In the genomic region with DNA sequence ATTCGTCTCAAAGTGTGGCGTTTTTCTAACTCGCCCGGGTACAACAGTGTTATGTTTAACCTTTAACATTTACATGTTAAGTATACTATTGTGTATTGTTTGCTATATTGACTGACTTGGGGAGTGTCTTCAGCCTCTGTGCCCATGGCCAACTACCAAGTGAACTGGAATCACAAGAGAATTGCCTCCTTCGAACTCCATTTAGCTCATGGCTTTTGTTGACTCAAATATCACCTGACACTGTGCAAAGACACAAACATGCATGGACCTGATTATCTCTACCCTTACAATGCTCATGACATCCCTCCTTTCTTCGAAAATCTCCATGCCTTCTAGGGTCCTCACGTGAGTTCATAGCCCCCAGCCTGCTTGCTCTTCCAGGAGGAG, we compare ENCODE assay signal across 8 cellular contexts. TPM values are rescaled to one million over a fixed set of nuclear protein-coding genes. Genes with fewer than 3 reads are reported as not detected.
A peak's percentile ranks its signal among the peaks of the same experiment; 100 is the strongest.
DNase-seq lines count a peak whose midpoint lies in the region; ATAC-seq and TF ChIP-seq lines count a peak whose summit lies in the region.

No MANE protein-coding gene starts in this region.

- peak overlapping the region; percentile 84 for H2AFZ ChIP-seq in DND-41 (ENCODE audit: low read depth, low read length)
- peak overlapping the region; percentile 84 for H2AFZ ChIP-seq in neuronal stem cell (ENCODE audit: low read length)

- no peak overlapping the region for H2BK5ac ChIP-seq in neuronal stem cell (ENCODE audit: low read length)

- ATAC-seq in DND-41 (ENCODE audit: insufficient read depth, low read depth), result no peak
- ATAC-seq in GM19452 (IDR thresholded peaks at IDR 0.05; ENCODE audit: unreplicated experiment), result no peak

- H2BK12ac ChIP-seq in neuronal stem cell (ENCODE audit: low read length), result no peak overlapping the region

- DNase-seq in DND-41 (no peak), NCI-H748 (lab: John Stamatoyannopoulos, UW; ENCODE audit: unreplicated experiment) (peak; percentile 73), epithelial cell of proximal tubule (ENCODE audit: low read depth) (no peak), neuronal stem cell (ENCODE audit: low spot score) (no peak), DMS79 (lab: John Stamatoyannopoulos, UW) (no peak), ecto neural progenitor cell (ENCODE audit: low spot score) (no peak)
- no peak for DNase-seq in effector CD8-positive, alpha-beta T cell (lab: John Stamatoyannopoulos, UW)

- H3K9ac ChIP-seq in DND-41 (ENCODE audit: low read depth, low read length), result peak overlapping the region; percentile 76
- H3K9ac ChIP-seq in neuronal stem cell (ENCODE audit: low read depth, low read length, poor library complexity), result peak overlapping the region; percentile 94

- H3K27ac ChIP-seq in DND-41 (ENCODE audit: low read length), result peak overlapping the region; percentile 75
- H3K27ac ChIP-seq in neuronal stem cell (replicated peaks; ENCODE audit: low read length), result peak overlapping the region; percentile 76

- H3K18ac ChIP-seq in neuronal stem cell (ENCODE audit: low read length), result no peak overlapping the region

- no peaks in the 10 kb centered on the region for H3K27me3 ChIP-seq in DND-41 (ENCODE audit: insufficient read depth, low read length, poor library complexity)
- no peaks in the 10 kb centered on the region for H3K27me3 ChIP-seq in neuronal stem cell (ENCODE audit: control insufficient read depth in 3 of 3, insufficient read depth in 3 of 3, low read depth in 1 of 3, low read length in 3 of 3)

- H3K4me2 ChIP-seq in DND-41 (ENCODE audit: insufficient read depth, low read length) (peak overlapping the region; percentile 90), neuronal stem cell (ENCODE audit: insufficient read depth, low read length, poor library complexity, severe bottlenecking) (peak overlapping the region; percentile 66)

- no peak overlapping the region for H4K8ac ChIP-seq in neuronal stem cell (ENCODE audit: low read depth, low read length)

- H3K79me1 ChIP-seq in neuronal stem cell (ENCODE audit: low read depth, low read length), result no peaks in the 10 kb centered on the region

- H3K4me3 ChIP-seq in DND-41 (ENCODE audit: low read depth in 1 of 2, low read length in 2 of 2), result peak overlapping the region; percentile 64 to 73; a peak in 3 of 4 replicates
- peak overlapping the region; percentile 73 for H3K4me3 ChIP-seq in epithelial cell of proximal tubule (ENCODE audit: low read depth, low read length)
- peak overlapping the region; percentile 65 to 90 for H3K4me3 ChIP-seq in neuronal stem cell (ENCODE audit: low read length in 2 of 2)

- H3K4me1 ChIP-seq in DND-41 (ENCODE audit: insufficient read depth, low read length) (peaks cover 40% of the 10 kb centered on the region), neuronal stem cell (ENCODE audit: control insufficient read depth in 2 of 2, insufficient read depth in 1 of 2, low read depth in 1 of 2, low read length in 2 of 2) (peaks cover 1 to 3% of the 10 kb centered on the region in 2 donors)

- H2BK120ac ChIP-seq in neuronal stem cell (ENCODE audit: low read depth, low read length), result no peak overlapping the region

- no peak overlapping the region for H2AK5ac ChIP-seq in neuronal stem cell (ENCODE audit: low read depth, low read length)

- no CpG with 5 or more reads among the region's 7 CpGs for WGBS in neuronal stem cell (ENCODE audit: extremely low coverage in 2 of 2, insufficient read length in 2 of 2, insufficient replicate concordance in 1 of 2), 2 donors

- TF ChIP-seq CTCF in DND-41 (IDR thresholded peaks at IDR 0.05; ENCODE audit: borderline replicate concordance, extremely low read depth, low read length, poor library complexity, severe bottlenecking) (no peak), epithelial cell of proximal tubule (conservative IDR thresholded peaks at IDR 0.05; ENCODE audit: low read depth, low read length) (no peak)

- H4K20me1 ChIP-seq in DND-41 (ENCODE audit: insufficient read depth, low read length), result peaks cover 7% of the 10 kb centered on the region; the same call in 1 of the 2 replicates

- peaks cover 32% of the 10 kb centered on the region for H3K36me3 ChIP-seq in DND-41 (ENCODE audit: insufficient read depth, low read length)
- H3K36me3 ChIP-seq in neuronal stem cell (replicated peaks in 1 of 2; ENCODE audit: control insufficient read depth in 2 of 2, insufficient read depth in 2 of 2, low read length in 2 of 2), result peaks cover 6 to 41% of the 10 kb centered on the region in 2 donors

- H3K79me2 ChIP-seq in DND-41 (ENCODE audit: insufficient read depth, low read length), result peaks cover 57% of the 10 kb centered on the region

- no peak overlapping the region for H2BK15ac ChIP-seq in neuronal stem cell (ENCODE audit: low read length)

- no peak overlapping the region for H3K4ac ChIP-seq in neuronal stem cell (ENCODE audit: low read length)

- no peak overlapping the region for H4K91ac ChIP-seq in neuronal stem cell (ENCODE audit: low read depth, low read length, poor library complexity)

- no peak overlapping the region for H3K23ac ChIP-seq in neuronal stem cell (ENCODE audit: low read depth, low read length, poor library complexity)

- no peaks in the 10 kb centered on the region for H3K9me3 ChIP-seq in DND-41 (ENCODE audit: insufficient read depth, low read length, severe bottlenecking)
- peaks cover 0 to 44% of the 10 kb centered on the region in 2 donors for H3K9me3 ChIP-seq in neuronal stem cell (replicated peaks in 1 of 2; ENCODE audit: control insufficient read depth in 2 of 2, insufficient read depth in 1 of 2, low read depth in 1 of 2, low read length in 2 of 2)

- H3K14ac ChIP-seq in neuronal stem cell (ENCODE audit: low read length), result no peak overlapping the region

RNA-seq across cellular contexts. Expression of a gene that starts 0.7 kb away (rescaled TPM):
- total RNA-seq in epithelial cell of proximal tubule, result 9.3 and 16.9 TPM in 2 replicates
- polyA plus RNA-seq in neuronal stem cell (2013, experiment 1 of 2), result 23.9 TPM
- 23.0 TPM for polyA plus RNA-seq in neuronal stem cell (2013, experiment 2 of 2)

RNA-seq across cellular contexts. Expression of a gene that starts 28.3 kb away (rescaled TPM):
- total RNA-seq in epithelial cell of proximal tubule, result 4.4 and 6.3 TPM in 2 replicates
- polyA plus RNA-seq in neuronal stem cell (2013, experiment 1 of 2), result 6.8 TPM
- 7.6 TPM for polyA plus RNA-seq in neuronal stem cell (2013, experiment 2 of 2)

RNA-seq across cellular contexts. Expression of a gene that starts 38.4 kb away (rescaled TPM):
- total RNA-seq in epithelial cell of proximal tubule, result 14.4 and 16.6 TPM in 2 replicates
- 14.0 TPM for polyA plus RNA-seq in neuronal stem cell (2013, experiment 1 of 2)
- polyA plus RNA-seq in neuronal stem cell (2013, experiment 2 of 2), result 15.1 TPM

RNA-seq across cellular contexts. Expression of a gene that starts 47.1 kb away (rescaled TPM):
- total RNA-seq in epithelial cell of proximal tubule, result 1.3 and 1.5 TPM in 2 replicates
- polyA plus RNA-seq in neuronal stem cell (2013, experiment 1 of 2), result 9.2 TPM
- polyA plus RNA-seq in neuronal stem cell (2013, experiment 2 of 2), result 8.6 TPM

RNA-seq across cellular contexts. Expression of a gene that starts 58.0 kb away (rescaled TPM):
- 11.3 and 14.7 TPM in 2 replicates for total RNA-seq in epithelial cell of proximal tubule
- 5.1 TPM for polyA plus RNA-seq in neuronal stem cell (2013, experiment 1 of 2)
- polyA plus RNA-seq in neuronal stem cell (2013, experiment 2 of 2), result 5.3 TPM
